1 cellular context compared by ENCODE assay signal in the genomic region with DNA sequence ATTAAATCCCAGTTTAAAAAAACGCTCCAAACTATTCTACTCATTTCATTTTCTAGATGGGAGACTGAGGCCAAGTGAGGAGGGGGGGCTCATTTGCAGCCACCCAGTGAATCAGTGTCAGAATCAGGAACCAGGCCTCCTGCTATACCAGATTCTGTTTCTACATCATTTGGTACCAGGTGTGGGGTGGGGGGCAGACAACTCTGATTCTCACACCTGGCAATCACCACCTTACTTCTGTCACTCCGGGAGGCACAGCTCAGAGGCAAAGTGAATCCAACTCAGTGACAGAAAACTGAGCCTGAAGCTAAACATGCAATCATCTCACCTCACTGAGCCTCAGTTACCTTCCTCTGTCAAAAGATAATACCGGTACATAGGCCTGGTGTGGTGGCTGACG.
TF ChIP-seq lines count a peak whose summit lies in the region.

No MANE protein-coding gene starts in this region.

TF ChIP-seq in HCT116, 20 proteins besides CTCF, POLR2A, EP300 and RAD21 (continued from another document):
- TF ChIP-seq, protein P1, sequence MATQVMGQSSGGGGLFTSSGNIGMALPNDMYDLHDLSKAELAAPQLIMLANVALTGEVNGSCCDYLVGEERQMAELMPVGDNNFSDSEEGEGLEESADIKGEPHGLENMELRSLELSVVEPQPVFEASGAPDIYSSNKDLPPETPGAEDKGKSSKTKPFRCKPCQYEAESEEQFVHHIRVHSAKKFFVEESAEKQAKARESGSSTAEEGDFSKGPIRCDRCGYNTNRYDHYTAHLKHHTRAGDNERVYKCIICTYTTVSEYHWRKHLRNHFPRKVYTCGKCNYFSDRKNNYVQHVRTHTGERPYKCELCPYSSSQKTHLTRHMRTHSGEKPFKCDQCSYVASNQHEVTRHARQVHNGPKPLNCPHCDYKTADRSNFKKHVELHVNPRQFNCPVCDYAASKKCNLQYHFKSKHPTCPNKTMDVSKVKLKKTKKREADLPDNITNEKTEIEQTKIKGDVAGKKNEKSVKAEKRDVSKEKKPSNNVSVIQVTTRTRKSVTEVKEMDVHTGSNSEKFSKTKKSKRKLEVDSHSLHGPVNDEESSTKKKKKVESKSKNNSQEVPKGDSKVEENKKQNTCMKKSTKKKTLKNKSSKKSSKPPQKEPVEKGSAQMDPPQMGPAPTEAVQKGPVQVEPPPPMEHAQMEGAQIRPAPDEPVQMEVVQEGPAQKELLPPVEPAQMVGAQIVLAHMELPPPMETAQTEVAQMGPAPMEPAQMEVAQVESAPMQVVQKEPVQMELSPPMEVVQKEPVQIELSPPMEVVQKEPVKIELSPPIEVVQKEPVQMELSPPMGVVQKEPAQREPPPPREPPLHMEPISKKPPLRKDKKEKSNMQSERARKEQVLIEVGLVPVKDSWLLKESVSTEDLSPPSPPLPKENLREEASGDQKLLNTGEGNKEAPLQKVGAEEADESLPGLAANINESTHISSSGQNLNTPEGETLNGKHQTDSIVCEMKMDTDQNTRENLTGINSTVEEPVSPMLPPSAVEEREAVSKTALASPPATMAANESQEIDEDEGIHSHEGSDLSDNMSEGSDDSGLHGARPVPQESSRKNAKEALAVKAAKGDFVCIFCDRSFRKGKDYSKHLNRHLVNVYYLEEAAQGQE (IDR thresholded peaks at IDR 0.05; ENCODE audit: low read depth): no peak
TF ChIP-seq in HCT116: peak in this region for 0.
